15 cellular contexts compared by ENCODE assay signal in genomic region chr20:15703171-15703911, GRCh38.
DNase-seq lines count a peak whose midpoint lies in the region; ATAC-seq and TF ChIP-seq lines count a peak whose summit lies in the region.
"Had no signal": no experiment of that assay in that cellular context is flagged by ENCODE, and none has a peak within 500 bp of the region (broad histone marks: within the 10 kb centered on the region; RNA-seq: fewer than 3 reads in every experiment).

No MANE protein-coding gene starts in this region.

- no peaks in the 10 kb centered on the region for H3K4me1 ChIP-seq in GM23338 (ENCODE audit: insufficient read depth)
- H3K4me1 ChIP-seq: left ventricle myocardium inferior, vagina had no signal

- DNase-seq in AG04449 (ENCODE audit: low read depth, low spot score) (peak; percentile 21), HuH-7.5 (ENCODE audit: low spot score) (peak; percentile 19), SW480 (ENCODE audit: low spot score) (peak; percentile 8), fibroblast of the aortic adventitia (ENCODE audit: low read depth) (peak; percentile 2), GM23338 (ENCODE audit: low spot score) (no peak), mesenteric fat pad (ENCODE audit: low spot score) (no peak), T-helper 1 cell (no peak)
- DNase-seq: activated CD4-positive, alpha-beta memory T cell treated with anti-CD3 and anti-CD28 coated beads for 36 hours; activated naive CD4-positive, alpha-beta T cell treated with anti-CD3 and anti-CD28 coated beads, Interleukin-2, amount 10 ng/mL, durations not matched to agents 7 days and 5 days; left ventricle myocardium inferior; NCI-H1105; NCI-H526 treated with DMSO at 0.1 percent for 48 hours; SW 1271 had no signal

- 0 out of 2 replicates have a peak, but pooled peaks cover 3% of the 10 kb centered on the region for H3K9me2 ChIP-seq in GM23338 (ENCODE audit: insufficient read depth)

- H3K9me3 Mint-ChIP-seq in GM23338 = no peaks in the 10 kb centered on the region; the same call in 1 of the 3 replicates
- H3K9me3 Mint-ChIP-seq: activated CD4-positive, alpha-beta memory T cell treated with anti-CD3 and anti-CD28 coated beads for 36 hours had no signal

- no peak for TF ChIP-seq CTCF in AG04449 (IDR thresholded peaks at IDR 0.05; ENCODE audit: insufficient read depth, low read length, missing control alignments)
- no peak for TF ChIP-seq CTCF in fibroblast of the aortic adventitia (IDR thresholded peaks at IDR 0.05; ENCODE audit: insufficient read depth, low read length)
- no peak for TF ChIP-seq CTCF in GM23338 (conservative IDR thresholded peaks at IDR 0.05; ENCODE audit: low read depth in 2 of 2)

- no peaks in the 10 kb centered on the region for H3K79me2 ChIP-seq in GM23338 (replicated peaks; ENCODE audit: insufficient read depth)

- H3K27ac ChIP-seq in GM23338 (ENCODE audit: low read depth) = no peak overlapping the region
- H3K27ac ChIP-seq: left ventricle myocardium inferior, vagina had no signal

- no peak overlapping the region for H3K4me3 Mint-ChIP-seq in GM23338
- H3K4me3 Mint-ChIP-seq: activated CD4-positive, alpha-beta memory T cell treated with anti-CD3 and anti-CD28 coated beads for 36 hours; activated naive CD4-positive, alpha-beta T cell treated with anti-CD3 and anti-CD28 coated beads, Interleukin-2, amount 10 ng/mL, durations not matched to agents 7 days and 5 days had no signal

- no peaks in the 10 kb centered on the region for H3F3A ChIP-seq in GM23338 (replicated peaks; ENCODE audit: low read depth)

- no peaks in the 10 kb centered on the region for H3K27me3 ChIP-seq in GM23338 (ENCODE audit: insufficient read depth)
- H3K27me3 ChIP-seq: vagina had no signal

- POLR2A ChIA-PET in AG04449 (lab: Yijun Ruan, JAX) = no interaction called here

- H3K27ac Mint-ChIP-seq in GM23338 = no peak overlapping the region
- H3K27ac Mint-ChIP-seq: activated CD4-positive, alpha-beta memory T cell treated with anti-CD3 and anti-CD28 coated beads for 36 hours; activated naive CD4-positive, alpha-beta T cell treated with anti-CD3 and anti-CD28 coated beads, Interleukin-2, amount 10 ng/mL, durations not matched to agents 7 days and 5 days had no signal

- H2AFZ ChIP-seq in GM23338 = no peak overlapping the region

- H3K27me3 Mint-ChIP-seq in GM23338 (ENCODE audit: insufficient read depth, low read depth, poor library complexity) = no peaks in the 10 kb centered on the region
- H3K27me3 Mint-ChIP-seq: activated CD4-positive, alpha-beta memory T cell treated with anti-CD3 and anti-CD28 coated beads for 36 hours; activated naive CD4-positive, alpha-beta T cell treated with anti-CD3 and anti-CD28 coated beads, Interleukin-2, amount 10 ng/mL, durations not matched to agents 7 days and 5 days had no signal

- no peak overlapping the region for H3K4me2 ChIP-seq in GM23338

- H3K36me3 Mint-ChIP-seq in GM23338 (ENCODE audit: low read depth) = no peaks in the 10 kb centered on the region; the same call in 2 of the 3 replicates
- H3K36me3 Mint-ChIP-seq: activated CD4-positive, alpha-beta memory T cell treated with anti-CD3 and anti-CD28 coated beads for 36 hours; activated naive CD4-positive, alpha-beta T cell treated with anti-CD3 and anti-CD28 coated beads, Interleukin-2, amount 10 ng/mL, durations not matched to agents 7 days and 5 days had no signal

- no peaks in the 10 kb centered on the region for H4K20me1 ChIP-seq in GM23338 (replicated peaks; ENCODE audit: insufficient read depth)

- no peak for ATAC-seq in GM19467 (IDR thresholded peaks at IDR 0.05; ENCODE audit: unreplicated experiment)
- ATAC-seq in GM23338 = no peak

- H3K36me3 ChIP-seq in GM23338 (ENCODE audit: insufficient read depth) = no peaks in the 10 kb centered on the region
- H3K36me3 ChIP-seq: left ventricle myocardium inferior, vagina had no signal

- no peaks in the 10 kb centered on the region for H3K4me1 Mint-ChIP-seq in GM23338
- H3K4me1 Mint-ChIP-seq: activated naive CD4-positive, alpha-beta T cell treated with anti-CD3 and anti-CD28 coated beads, Interleukin-2, amount 10 ng/mL, durations not matched to agents 7 days and 5 days had no signal

- H3K4me3 ChIP-seq in AG04449 (ENCODE audit: low read depth, low read length) = no peak overlapping the region
- no peak overlapping the region for H3K4me3 ChIP-seq in fibroblast of the aortic adventitia (ENCODE audit: low read depth, low read length)
- no peak overlapping the region for H3K4me3 ChIP-seq in GM23338
- H3K4me3 ChIP-seq: left ventricle myocardium inferior, vagina had no signal

- CTCF ChIA-PET in AG04449 (lab: Yijun Ruan, JAX) = no interaction called here

TF ChIP-seq in GM23338, 12 proteins besides CTCF, POLR2A, EP300 and RAD21 (continues in another document):
- TF ChIP-seq ZNF114 (CRISPR knock-in tag; IDR thresholded peaks at IDR 0.05) (no peak), REST (IDR thresholded peaks at IDR 0.05; ENCODE audit: unreplicated experiment) (no peak), CREB1 (CRISPR knock-in tag; IDR thresholded peaks at IDR 0.05; ENCODE audit: low read depth) (no peak), POLR2AphosphoS5 (IDR thresholded peaks at IDR 0.05; ENCODE audit: low read depth) (no peak), ETS1 (IDR thresholded peaks at IDR 0.05) (no peak)

Comparison
In these comparisons a context has a peak if more than half of its experiments do, and no peak if none do; other contexts are left out.
1. DNase-seq: peak in AG04449 (single experiment), HuH-7.5 (single experiment), SW480 (single experiment) and fibroblast of the aortic adventitia (single experiment); none in GM23338 (single experiment), mesenteric fat pad (single experiment) and T-helper 1 cell (0 of 5).